ENCODE assay signal across 9 cellular contexts in the genomic region with DNA sequence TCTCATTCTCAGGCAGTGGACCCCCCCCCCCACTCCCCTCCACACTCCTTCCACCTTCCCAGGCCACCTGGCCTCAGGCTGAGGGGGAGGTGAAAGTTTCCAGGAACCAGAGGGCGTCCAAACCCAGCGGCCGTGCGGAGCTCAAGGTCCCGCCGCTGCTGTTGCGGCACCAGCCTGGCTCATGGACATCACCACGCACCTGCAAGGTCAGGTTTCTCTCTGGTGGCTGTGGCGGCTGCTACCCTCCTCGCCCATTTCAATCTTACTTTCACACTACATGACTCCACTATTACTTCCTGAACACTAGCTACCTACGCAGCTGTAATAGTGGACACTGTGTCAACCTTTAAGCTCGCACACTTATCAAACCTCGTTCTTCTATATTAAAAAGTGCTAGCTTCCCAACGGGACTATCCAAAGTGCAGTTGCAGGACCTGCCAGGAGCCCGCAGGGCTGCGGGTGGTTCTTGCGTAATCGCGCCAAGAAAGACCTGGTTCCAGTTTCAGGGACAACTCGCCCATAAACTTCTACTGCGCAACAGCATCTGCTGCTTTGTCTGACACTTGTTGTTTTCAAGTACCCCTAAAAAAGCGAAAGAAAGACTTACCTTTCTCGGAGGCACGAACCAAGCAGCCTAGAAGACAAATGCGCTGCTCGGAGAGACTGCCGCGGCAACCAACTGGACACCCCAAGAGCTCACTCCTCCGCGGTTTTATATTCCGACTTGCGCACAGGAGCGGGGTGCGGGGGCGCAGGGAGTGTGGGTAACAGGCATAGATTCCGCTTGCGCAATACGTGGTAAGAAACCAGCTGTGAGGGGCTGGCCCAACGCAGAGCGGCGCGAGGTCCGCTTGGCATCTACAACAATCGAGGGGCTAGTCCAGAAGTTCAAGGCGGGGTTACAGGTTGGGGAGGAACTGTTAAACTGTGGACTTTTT. TPM values are rescaled to one million over a fixed set of nuclear protein-coding genes. Genes with fewer than 3 reads are reported as not detected.
DNase-seq lines count a peak whose midpoint lies in the region; ATAC-seq and TF ChIP-seq lines count a peak whose summit lies in the region.
"Had no signal": no experiment of that assay in that cellular context is flagged by ENCODE, and none has a peak within 500 bp of the region (broad histone marks: within the 10 kb centered on the region; RNA-seq: fewer than 3 reads in every experiment).

A gene with protein sequence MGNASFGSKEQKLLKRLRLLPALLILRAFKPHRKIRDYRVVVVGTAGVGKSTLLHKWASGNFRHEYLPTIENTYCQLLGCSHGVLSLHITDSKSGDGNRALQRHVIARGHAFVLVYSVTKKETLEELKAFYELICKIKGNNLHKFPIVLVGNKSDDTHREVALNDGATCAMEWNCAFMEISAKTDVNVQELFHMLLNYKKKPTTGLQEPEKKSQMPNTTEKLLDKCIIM (minus strand): TSS at position 687 of the 938 bp plus-strand sequence. CDS start 3,330 bp downstream, outside the sequence.

- no peak within 1 kb of the TSS for H2BK15ac ChIP-seq in neuronal stem cell (ENCODE audit: low read length)

- no peak within 1 kb of the TSS for H2AK5ac ChIP-seq in neuronal stem cell (ENCODE audit: low read depth, low read length)

- no peaks in the 10 kb centered on the region for H3K79me1 ChIP-seq in neuronal stem cell (ENCODE audit: low read depth, low read length)

- H3K36me3 ChIP-seq in neuronal stem cell (replicated peaks in 1 of 2; ENCODE audit: control insufficient read depth in 2 of 2, insufficient read depth in 2 of 2, low read length in 2 of 2) = peaks cover 0 to 5% of the 10 kb centered on the region in 2 donors

- no peak within 1 kb of the TSS for H4K8ac ChIP-seq in neuronal stem cell (ENCODE audit: low read depth, low read length)

- peaks cover 0 to 2% of the 10 kb centered on the region in 2 donors for H3K4me1 ChIP-seq in neuronal stem cell (ENCODE audit: control insufficient read depth in 2 of 2, insufficient read depth in 1 of 2, low read depth in 1 of 2, low read length in 2 of 2)

- no peak within 1 kb of the TSS for H3K27ac ChIP-seq in RWPE1
- H3K27ac ChIP-seq in neuronal stem cell (replicated peaks; ENCODE audit: low read length) = no peak within 1 kb of the TSS

- H3K9ac ChIP-seq in neuronal stem cell (ENCODE audit: low read depth, low read length, poor library complexity) = no peak within 1 kb of the TSS

- H3K27ac Mint-ChIP-seq in activated CD4-positive, alpha-beta T cell treated with anti-CD3 and anti-CD28 coated beads, Interleukin-2, amount 10 ng/mL, durations not matched to agents 7 days and 5 days = no peak within 1 kb of the TSS
- H3K27ac Mint-ChIP-seq in activated CD4-positive, alpha-beta T cell treated with anti-CD3 and anti-CD28 coated beads, Interleukin-2, amount 10 ng/mL, durations not matched to agents 24 days and 14 days = no peak within 1 kb of the TSS

- no peaks in the 10 kb centered on the region for H3K4me1 Mint-ChIP-seq in activated CD4-positive, alpha-beta T cell treated with anti-CD3 and anti-CD28 coated beads, Interleukin-2, amount 10 ng/mL, durations not matched to agents 7 days and 5 days
- H3K4me1 Mint-ChIP-seq in activated CD4-positive, alpha-beta T cell treated with anti-CD3 and anti-CD28 coated beads, Interleukin-2, amount 10 ng/mL, durations not matched to agents 24 days and 14 days = no peaks in the 10 kb centered on the region

- H3K4me2 ChIP-seq in neuronal stem cell (ENCODE audit: insufficient read depth, low read length, poor library complexity, severe bottlenecking) = peak within 1 kb of the TSS; percentile 26

- DNase-seq in AG09309 (ENCODE audit: low read depth) (peak; percentile 7), RWPE1 (ENCODE audit: low spot score) (peak; percentile 13), fibroblast of peridontal ligament (ENCODE audit: extremely low read depth) (peak; percentile 62), neuronal stem cell (ENCODE audit: low spot score) (no peak), NAMALWA (ENCODE audit: low spot score) (no peak)
- DNase-seq in activated CD4-positive, alpha-beta T cell treated with anti-CD3 and anti-CD28 coated beads, Interleukin-2, amount 10 ng/mL, durations not matched to agents 7 days and 5 days = no peak
- no peak for DNase-seq in activated CD4-positive, alpha-beta T cell treated with anti-CD3 and anti-CD28 coated beads, Interleukin-2, amount 10 ng/mL, durations not matched to agents 24 days and 14 days

- peaks cover 0 to 7% of the 10 kb centered on the region in 2 donors for H3K9me3 ChIP-seq in neuronal stem cell (replicated peaks in 1 of 2; ENCODE audit: control insufficient read depth in 2 of 2, insufficient read depth in 1 of 2, low read depth in 1 of 2, low read length in 2 of 2)

- peaks cover 28% of the 10 kb centered on the region for H3K27me3 Mint-ChIP-seq in activated CD4-positive, alpha-beta T cell treated with anti-CD3 and anti-CD28 coated beads, Interleukin-2, amount 10 ng/mL, durations not matched to agents 7 days and 5 days
- peaks cover 39% of the 10 kb centered on the region for H3K27me3 Mint-ChIP-seq in activated CD4-positive, alpha-beta T cell treated with anti-CD3 and anti-CD28 coated beads, Interleukin-2, amount 10 ng/mL, durations not matched to agents 24 days and 14 days

- peaks cover 0 to 15% (median 0%) of the 10 kb centered on the region in 3 experiments for H3K27me3 ChIP-seq in neuronal stem cell (ENCODE audit: control insufficient read depth in 3 of 3, insufficient read depth in 3 of 3, low read depth in 1 of 3, low read length in 3 of 3)

- TF ChIP-seq CTCF in AG09309 (IDR thresholded peaks at IDR 0.05; ENCODE audit: control insufficient read depth, insufficient read depth, low read depth, low read length, missing control alignments) (no peak), RWPE1 (conservative IDR thresholded peaks at IDR 0.05; ENCODE audit: low read depth) (no peak)

- CTCF ChIA-PET in RWPE1 (lab: Yijun Ruan, JAX) = interaction anchor here (0.6 kb wide), 2 partner anchors 195 to 420 kb away, joined by 3 to 4 read pairs; no protein-coding TSS in a partner anchor
- CTCF ChIA-PET in activated CD4-positive, alpha-beta T cell treated with anti-CD3 and anti-CD28 coated beads, Interleukin-2, amount 10 ng/mL, durations not matched to agents 7 days and 5 days (lab: Charles Lee) = interaction anchor here (0.7 kb wide), 1 partner anchor 285 kb away, joined by 4 read pairs; no protein-coding TSS in a partner anchor

- no peaks in the 10 kb centered on the region for H3K36me3 Mint-ChIP-seq in activated CD4-positive, alpha-beta T cell treated with anti-CD3 and anti-CD28 coated beads, Interleukin-2, amount 10 ng/mL, durations not matched to agents 7 days and 5 days (ENCODE audit: low read depth)
- no peaks in the 10 kb centered on the region for H3K36me3 Mint-ChIP-seq in activated CD4-positive, alpha-beta T cell treated with anti-CD3 and anti-CD28 coated beads, Interleukin-2, amount 10 ng/mL, durations not matched to agents 24 days and 14 days (ENCODE audit: low read depth)

- H4K91ac ChIP-seq in neuronal stem cell (ENCODE audit: low read depth, low read length, poor library complexity) = no peak within 1 kb of the TSS

- no peaks in the 10 kb centered on the region for H3K9me3 Mint-ChIP-seq in activated CD4-positive, alpha-beta T cell treated with anti-CD3 and anti-CD28 coated beads, Interleukin-2, amount 10 ng/mL, durations not matched to agents 7 days and 5 days
- no peaks in the 10 kb centered on the region for H3K9me3 Mint-ChIP-seq in activated CD4-positive, alpha-beta T cell treated with anti-CD3 and anti-CD28 coated beads, Interleukin-2, amount 10 ng/mL, durations not matched to agents 24 days and 14 days
- H3K9me3 Mint-ChIP-seq: activated naive CD4-positive, alpha-beta T cell treated with anti-CD3 and anti-CD28 coated beads, Interleukin-2, amount 50 U/mL, for 72 hours had no signal

- H2BK12ac ChIP-seq in neuronal stem cell (ENCODE audit: low read length) = no peak within 1 kb of the TSS

- peak within 1 kb of the TSS; percentile 10 for H3K23ac ChIP-seq in neuronal stem cell (ENCODE audit: low read depth, low read length, poor library complexity)

- H3K4me3 ChIP-seq in AG09309 (ENCODE audit: control insufficient read depth, low read depth, low read length) (peak within 1 kb of the TSS; percentile 60), neuronal stem cell (ENCODE audit: low read length in 2 of 2) (peak within 1 kb of the TSS in 1 of 2 donors; percentile 72)

- ATAC-seq in HG03159 (IDR thresholded peaks at IDR 0.05; ENCODE audit: unreplicated experiment) = no peak

- H3K14ac ChIP-seq in neuronal stem cell (ENCODE audit: low read length) = no peak within 1 kb of the TSS

- no peak within 1 kb of the TSS for H2BK5ac ChIP-seq in neuronal stem cell (ENCODE audit: low read length)

- no peak within 1 kb of the TSS for H3K4me3 Mint-ChIP-seq in activated CD4-positive, alpha-beta T cell treated with anti-CD3 and anti-CD28 coated beads, Interleukin-2, amount 10 ng/mL, durations not matched to agents 7 days and 5 days
- H3K4me3 Mint-ChIP-seq in activated CD4-positive, alpha-beta T cell treated with anti-CD3 and anti-CD28 coated beads, Interleukin-2, amount 10 ng/mL, durations not matched to agents 24 days and 14 days = no peak within 1 kb of the TSS

- POLR2A ChIA-PET in RWPE1 (lab: Yijun Ruan, JAX; ENCODE audit: low non-redundant PET) = no interaction called here
- POLR2A ChIA-PET in activated CD4-positive, alpha-beta T cell treated with anti-CD3 and anti-CD28 coated beads, Interleukin-2, amount 10 ng/mL, durations not matched to agents 7 days and 5 days (lab: Charles Lee) = no interaction called here

- H2BK120ac ChIP-seq in neuronal stem cell (ENCODE audit: low read depth, low read length) = no peak within 1 kb of the TSS

- WGBS in neuronal stem cell (ENCODE audit: extremely low coverage in 2 of 2, insufficient read length in 2 of 2, insufficient replicate concordance in 1 of 2), 2 donors = no CpG with 5 or more reads among the region's 45 CpGs

- H3K18ac ChIP-seq in neuronal stem cell (ENCODE audit: low read length) = no peak within 1 kb of the TSS

- H2AFZ ChIP-seq in neuronal stem cell (ENCODE audit: low read length) = no peak within 1 kb of the TSS

- intact Hi-C loops in activated CD4-positive, alpha-beta T cell treated with anti-CD3 and anti-CD28 coated beads, Interleukin-2, amount 10 ng/mL, durations not matched to agents 24 days and 14 days (cut with micrococcal nuclease) = no loop called here

- no peak within 1 kb of the TSS for H3K4ac ChIP-seq in neuronal stem cell (ENCODE audit: low read length)

RNA-seq across cellular contexts. Expression of the gene that starts here (rescaled TPM):
- polyA plus RNA-seq in neuronal stem cell (2013, experiment 1 of 2) = not detected
- not detected for polyA plus RNA-seq in neuronal stem cell (2013, experiment 2 of 2)
- total RNA-seq in activated CD4-positive, alpha-beta T cell treated with anti-CD3 and anti-CD28 coated beads, Interleukin-2, amount 10 ng/mL, durations not matched to agents 7 days and 5 days = not detected
- not detected in 2 replicates for total RNA-seq in activated CD4-positive, alpha-beta T cell treated with anti-CD3 and anti-CD28 coated beads, Interleukin-2, amount 10 ng/mL, durations not matched to agents 24 days and 14 days
- total RNA-seq: activated naive CD4-positive, alpha-beta T cell treated with anti-CD3 and anti-CD28 coated beads, Interleukin-2, amount 50 U/mL, for 72 hours had no signal

Comparison
In these comparisons a context has a peak if more than half of its experiments do, and no peak if none do; other contexts are left out.
1. DNase-seq: peak in AG09309 (single experiment), RWPE1 (single experiment) and fibroblast of peridontal ligament (single experiment); none in neuronal stem cell (single experiment), NAMALWA (single experiment), activated CD4-positive, alpha-beta T cell treated with anti-CD3 and anti-CD28 coated beads, Interleukin-2, amount 10 ng/mL, durations not matched to agents 7 days and 5 days (single experiment) and activated CD4-positive, alpha-beta T cell treated with anti-CD3 and anti-CD28 coated beads, Interleukin-2, amount 10 ng/mL, durations not matched to agents 24 days and 14 days (single experiment).